ENCODE assay signal across 9 cellular contexts in genomic region chr18:54284535-54284934, GRCh38. TPM values are rescaled to one million over a fixed set of nuclear protein-coding genes. Genes with fewer than 3 reads are reported as not detected.
DNase-seq lines count a peak whose midpoint lies in the region; ATAC-seq lines count a peak whose summit lies in the region.
"Had no signal": no experiment of that assay in that cellular context is flagged by ENCODE, and none has a peak within 500 bp of the region (broad histone marks: within the 10 kb centered on the region; RNA-seq: fewer than 3 reads in every experiment).

No MANE protein-coding gene starts in this region.

- peaks cover 42% of the 10 kb centered on the region for H3K36me3 Mint-ChIP-seq in activated naive CD4-positive, alpha-beta T cell treated with anti-CD3 and anti-CD28 coated beads, Interleukin-2, amount 50 U/mL, for 24 hours

- peaks cover 10% of the 10 kb centered on the region for H3K36me3 ChIP-seq in H7 (replicated peaks; ENCODE audit: control insufficient read depth, insufficient read depth, low read length)

- H3K27ac Mint-ChIP-seq in activated naive CD4-positive, alpha-beta T cell treated with anti-CD3 and anti-CD28 coated beads, Interleukin-2, amount 50 U/mL, for 24 hours: peak overlapping the region; percentile 60

- H3K4me1 Mint-ChIP-seq in activated naive CD4-positive, alpha-beta T cell treated with anti-CD3 and anti-CD28 coated beads, Interleukin-2, amount 50 U/mL, for 24 hours: peaks cover 21% of the 10 kb centered on the region
- H3K4me1 Mint-ChIP-seq: naive B cell had no signal

- no peak overlapping the region for H3K4me3 Mint-ChIP-seq in activated naive CD4-positive, alpha-beta T cell treated with anti-CD3 and anti-CD28 coated beads, Interleukin-2, amount 50 U/mL, for 24 hours
- H3K4me3 Mint-ChIP-seq: naive B cell had no signal

- in situ Hi-C loops in KBM-7 (cut with MboI; ENCODE audit: low pct_unique_long_range_greater_than_20kb, low sequenced_read_pairs): no loop called here

- H3K27me3 Mint-ChIP-seq in activated naive CD4-positive, alpha-beta T cell treated with anti-CD3 and anti-CD28 coated beads, Interleukin-2, amount 50 U/mL, for 24 hours: no peaks in the 10 kb centered on the region
- H3K27me3 Mint-ChIP-seq: naive B cell had no signal

- DNase-seq in KBM-7 (no peak), NCI-H748 treated with DMSO at 0.1 percent for 48 hours (lab: John Stamatoyannopoulos, UW) (no peak), H7 (no peak)
- no peak for DNase-seq in stimulated activated CD4-positive, alpha-beta T cell treated with anti-CD3 and anti-CD28 coated beads, Interleukin-4, amount 100 ng/mL, for 1 hour
- DNase-seq: naive B cell had no signal

- no peak overlapping the region for H3K4me3 ChIP-seq in H7 (ENCODE audit: insufficient read depth, low read depth, low read length)

- no peaks in the 10 kb centered on the region for H3K27me3 ChIP-seq in H7 (ENCODE audit: control insufficient read depth, insufficient read depth, low read length)

- ATAC-seq in GM18517 (IDR thresholded peaks at IDR 0.05; ENCODE audit: unreplicated experiment) (peak; percentile 28), GM19468 (IDR thresholded peaks at IDR 0.05; ENCODE audit: extremely low read depth, unreplicated experiment) (peak; percentile 7), HG03060 (IDR thresholded peaks at IDR 0.05; ENCODE audit: low read depth, unreplicated experiment) (peak; percentile 3)

- no peaks in the 10 kb centered on the region for H3K9me3 Mint-ChIP-seq in activated naive CD4-positive, alpha-beta T cell treated with anti-CD3 and anti-CD28 coated beads, Interleukin-2, amount 50 U/mL, for 24 hours

RNA-seq across cellular contexts. Expression of gene POLI, which starts 15.2 kb away (rescaled TPM):
- 30.7 and 55.2 TPM in 2 replicates for total RNA-seq in H7 (2014; rRNA removed; shearing (Covaris generic))
